25 cellular contexts compared by ENCODE assay signal in the genomic region with DNA sequence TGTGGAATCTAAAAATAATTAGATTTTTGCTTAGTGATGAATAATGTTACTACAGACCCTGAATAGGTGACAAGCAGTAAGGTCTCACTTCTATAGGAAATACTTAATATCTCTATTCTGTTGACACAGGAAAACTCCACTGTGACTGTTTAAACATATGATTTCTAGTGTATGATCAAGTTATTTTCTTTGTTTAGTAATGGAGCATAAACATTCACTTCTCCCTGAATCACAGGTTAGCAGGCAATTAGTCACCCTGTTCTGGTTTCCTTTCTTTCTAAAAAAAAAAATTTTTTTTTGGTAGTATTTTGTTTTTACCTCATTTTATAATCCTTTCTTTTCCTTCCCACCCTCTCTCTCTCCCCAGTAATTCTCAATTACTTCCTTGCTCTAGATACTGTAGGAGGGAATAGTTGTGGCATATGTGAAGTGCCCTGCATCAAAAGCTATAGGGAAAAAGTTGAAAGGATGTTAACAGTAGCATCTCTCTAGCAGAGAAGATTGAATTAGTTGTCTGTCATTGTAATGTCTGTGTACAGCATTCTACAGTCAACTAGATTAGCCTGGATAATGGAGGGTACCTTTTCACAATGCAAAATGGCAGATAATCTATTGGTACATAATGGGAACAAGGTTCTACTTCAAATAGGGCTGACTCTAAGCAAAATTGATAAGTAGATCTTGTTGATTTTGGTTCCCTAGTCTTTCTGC. TPM values are rescaled to one million over a fixed set of nuclear protein-coding genes. Genes with fewer than 3 reads are reported as not detected.
A peak's percentile ranks its signal among the peaks of the same experiment; 100 is the strongest.
DNase-seq lines count a peak whose midpoint lies in the region; ATAC-seq, FAIRE-seq and TF ChIP-seq lines count a peak whose summit lies in the region.
"Had no signal": no experiment of that assay in that cellular context is flagged by ENCODE, and none has a peak within 500 bp of the region (broad histone marks: within the 10 kb centered on the region; RNA-seq: fewer than 3 reads in every experiment).

No MANE protein-coding gene starts in this region.

- no peaks in the 10 kb centered on the region for H4K20me1 ChIP-seq in endothelial cell of umbilical vein (replicated peaks; ENCODE audit: control insufficient read depth, extremely low read depth, insufficient read depth, low read length)

- ATAC-seq in HG03520 (IDR thresholded peaks at IDR 0.05; ENCODE audit: unreplicated experiment), result no peak
- ATAC-seq: GM23338, HepG2, K562 had no signal

- dilution Hi-C loops in endothelial cell of umbilical vein (cut with MboI; ENCODE audit: extremely low pct_ligation_motif_present, low sequenced_read_pairs), result no loop called here

- no peaks in the 10 kb centered on the region for H3K9me3 ChIP-seq in endothelial cell of umbilical vein (replicated peaks; ENCODE audit: control insufficient read depth, insufficient read depth, low read length)
- H3K9me3 ChIP-seq in tibial artery, result no peaks in the 10 kb centered on the region
- H3K9me3 ChIP-seq: HAP-1, MG63, SK-N-SH had no signal

- TF ChIP-seq CTCF in endothelial cell of umbilical vein (IDR thresholded peaks at IDR 0.05; ENCODE audit: extremely low read depth in 1 of 2, insufficient read depth in 1 of 2, low read depth in 1 of 2, low read length in 2 of 2) (no peak), tibial artery (IDR thresholded peaks at IDR 0.05) (no peak)

- H3K36me3 ChIP-seq in endothelial cell of umbilical vein (ENCODE audit: control insufficient read depth in 2 of 2, extremely low read depth in 1 of 2, insufficient read depth in 2 of 2, low read length in 2 of 2) (no peaks in the 10 kb centered on the region), tibial artery (no peaks in the 10 kb centered on the region)
- H3K36me3 ChIP-seq: HAP-1, MG63 had no signal

- POLR2A ChIA-PET in endothelial cell of umbilical vein (lab: Charles Lee), result no interaction called here

- H3K4me1 ChIP-seq in endothelial cell of umbilical vein (ENCODE audit: control insufficient read depth, extremely low read depth, insufficient read depth, low read length), result peaks cover 27% of the 10 kb centered on the region
- peaks cover 3 to 21% (median 9%) of the 10 kb centered on the region in 4 donors for H3K4me1 ChIP-seq in tibial artery

- CTCF ChIA-PET in endothelial cell of umbilical vein (lab: Charles Lee), result interaction anchor here (1.6 kb wide), 1 partner anchor 74 kb away, joined by 10 read pairs; no protein-coding TSS in a partner anchor

- peak overlapping the region; percentile 58 for H3K4me2 ChIP-seq in endothelial cell of umbilical vein (ENCODE audit: insufficient read depth, low read length)
- H3K4me2 ChIP-seq: GM23338, SK-N-SH had no signal

- no peak for TF ChIP-seq POLR2A in endothelial cell of umbilical vein (IDR thresholded peaks at IDR 0.05; ENCODE audit: low read depth, low read length)

- intact Hi-C loops in endothelial cell of umbilical vein (cut with micrococcal nuclease) (loop anchor here (5.0 kb wide), 1 partner anchor 66 kb away; no protein-coding TSS in a partner anchor), tibial artery (cut with DNase I; ENCODE audit: low total_unique reads) (loop anchor here (5.0 kb wide), 1 partner anchor 41 kb away; the partner anchor contains the start of gene UGGT2)

- H3K9ac ChIP-seq in endothelial cell of umbilical vein (replicated peaks; ENCODE audit: extremely low read depth, insufficient read depth, low read length), result no peak overlapping the region
- H3K9ac ChIP-seq: SK-N-SH had no signal

- FAIRE-seq in endothelial cell of umbilical vein (lab: Jason Lieb, UNC) (peak; percentile 46), frontal cortex (lab: Jason Lieb, UNC) (no peak)
- FAIRE-seq: GM12891, HepG2, K562 had no signal

- H3K27ac ChIP-seq in endothelial cell of umbilical vein (ENCODE audit: insufficient read depth, low read depth, low read length) (no peak overlapping the region), tibial artery (no peak overlapping the region)

- DNase-seq in ELR (ENCODE audit: low read depth), result peak; percentile 52
- peak; percentile 23 for DNase-seq in RKO (ENCODE audit: low spot score)
- peak; percentile 42 for DNase-seq in endothelial cell of umbilical vein (ENCODE audit: low read depth, low spot score)
- no peak for DNase-seq in tibial artery
- no peak for DNase-seq in frontal cortex (ENCODE audit: low spot score in 2 of 2)
- DNase-seq in A172 (ENCODE audit: low spot score), result no peak
- DNase-seq: CD4-positive, alpha-beta T cell; COR-L47; DND-41; MG63; NCI-H1694 treated with DMSO at 0.1 percent for 48 hours; NCI-H446; RPMI8226; SHP77 treated with DMSO at 0.1 percent for 48 hours; SK-N-SH had no signal

- H3K4me3 ChIP-seq in endothelial cell of umbilical vein (replicated peaks in 1 of 3; ENCODE audit: insufficient read depth in 1 of 3, low read depth in 1 of 3, low read length in 3 of 3) (no peak overlapping the region), tibial artery (peak overlapping the region; percentile 62 to 65)
- H3K4me3 ChIP-seq: GM23338, HAP-1, K562, MG63 had no signal

- no peaks in the 10 kb centered on the region for H3K9me1 ChIP-seq in endothelial cell of umbilical vein (replicated peaks; ENCODE audit: control insufficient read depth, extremely low read depth, insufficient read depth, low read length)

- H3K79me2 ChIP-seq in endothelial cell of umbilical vein (ENCODE audit: control insufficient read depth, insufficient read depth, low read length), result no peaks in the 10 kb centered on the region

- peaks cover 20 to 21% of the 10 kb centered on the region in 2 experiments for H3K27me3 ChIP-seq in endothelial cell of umbilical vein (ENCODE audit: control insufficient read depth in 2 of 2, insufficient read depth in 2 of 2, low read length in 2 of 2)
- H3K27me3 ChIP-seq in tibial artery, result peaks cover 0 to 7% of the 10 kb centered on the region in 2 donors

- H2AFZ ChIP-seq in endothelial cell of umbilical vein (ENCODE audit: low read depth, low read length), result no peak overlapping the region
- H2AFZ ChIP-seq: GM23338 had no signal

- no TSS peak for BruUV-seq in endothelial cell of umbilical vein (replicated peaks; lab: Mats Ljungman, UMichigan)

TF ChIP-seq in endothelial cell of umbilical vein, 7 proteins besides CTCF, POLR2A, EP300 and RAD21:
- TF ChIP-seq FOS (IDR thresholded peaks at IDR 0.05; ENCODE audit: borderline replicate concordance, insufficient read depth, low read length) (peak; percentile 71), GATA2 (IDR thresholded peaks at IDR 0.05; ENCODE audit: insufficient read depth, insufficient read length, low read depth, low read length) (no peak), POLR2AphosphoS5 (IDR thresholded peaks at IDR 0.05; ENCODE audit: insufficient read depth, low read depth, low read length) (peak; percentile 21)

RNA-seq across cellular contexts. Expression of gene HS6ST3, which starts 3.5 kb away (rescaled TPM):
- 0.15 and 0.35 TPM in 2 replicates for total RNA-seq in endothelial cell of umbilical vein
- 0.03 TPM in 2 replicates for polyA plus RNA-seq in endothelial cell of umbilical vein
- polyA plus RNA-seq in endothelial cell of umbilical vein (2011; cell fraction: cytosol; rRNA removed), result 0.01 TPM in 2 replicates
- polyA plus RNA-seq in endothelial cell of umbilical vein (2011; cell fraction: nucleus; rRNA removed), result 0.03 TPM in 1 of 2 replicates, not detected in the other
- 0.04 and 0.11 TPM in 2 replicates for polyA plus RNA-seq in endothelial cell of umbilical vein (2012)
- 0.05 and 0.11 TPM in 2 replicates for polyA minus RNA-seq in endothelial cell of umbilical vein
- polyA minus RNA-seq in endothelial cell of umbilical vein (2011; cell fraction: cytosol; rRNA and poly(A)+ RNA removed), result not detected
- 0.05 and 0.10 TPM in 2 replicates for polyA minus RNA-seq in endothelial cell of umbilical vein (2011; cell fraction: nucleus; rRNA and poly(A)+ RNA removed)
- 25.3 TPM for total RNA-seq in frontal cortex
- not detected in 2 replicates for total RNA-seq in A172 (2014; rRNA removed; shearing (Covaris generic))
- total RNA-seq: A673; CD4-positive, alpha-beta T cell; G401; HepG2; K562; LHCN-M2 had no signal
- polyA plus RNA-seq: BJ, HepG2, K562 had no signal

RNA-seq across cellular contexts. Expression of gene UGGT2, which starts 40.2 kb away (rescaled TPM):
- total RNA-seq in endothelial cell of umbilical vein (25.1 and 25.7 TPM in 2 replicates), frontal cortex (60.3 TPM)
- polyA plus RNA-seq in endothelial cell of umbilical vein, result 4.2 and 4.6 TPM in 2 replicates
- polyA plus RNA-seq in endothelial cell of umbilical vein (2011; cell fraction: cytosol; rRNA removed), result 5.4 and 5.9 TPM in 2 replicates
- polyA plus RNA-seq in endothelial cell of umbilical vein (2011; cell fraction: nucleus; rRNA removed), result 25.1 and 31.9 TPM in 2 replicates
- polyA plus RNA-seq in endothelial cell of umbilical vein (2012), result 12.2 and 14.5 TPM in 2 replicates
- 24.9 and 28.4 TPM in 2 replicates for polyA minus RNA-seq in endothelial cell of umbilical vein
- 12.7 TPM for polyA minus RNA-seq in endothelial cell of umbilical vein (2011; cell fraction: cytosol; rRNA and poly(A)+ RNA removed)
- polyA minus RNA-seq in endothelial cell of umbilical vein (2011; cell fraction: nucleus; rRNA and poly(A)+ RNA removed), result 75.4 and 77.2 TPM in 2 replicates
- total RNA-seq in A172 (2014; rRNA removed; shearing (Covaris generic)), result 54.0 and 66.1 TPM in 2 replicates

Comparison
In these comparisons a context has a peak if more than half of its experiments do, and no peak if none do; other contexts are left out.
1. DNase-seq: peak in ELR (single experiment), RKO (single experiment) and endothelial cell of umbilical vein (single experiment); none in tibial artery (0 of 2), frontal cortex (0 of 2) and A172 (single experiment).
2. H3K4me3 ChIP-seq: peak in tibial artery (2 of 2); none in endothelial cell of umbilical vein (0 of 3).
3. RNA of gene HS6ST3, which starts 3.5 kb away (total RNA-seq): 25.3 TPM in frontal cortex (single experiment); 0.15 to 0.35 TPM in endothelial cell of umbilical vein and not detected in A172; every median in the first group is over 10 times any median in the second.